Comparison of ENCODE assay signal across 8 cellular contexts in genomic region chr12:50314629-50315312, GRCh38. TPM values are rescaled to one million over a fixed set of nuclear protein-coding genes. Genes with fewer than 3 reads are reported as not detected.
A peak's percentile ranks its signal among the peaks of the same experiment; 100 is the strongest.
DNase-seq lines count a peak whose midpoint lies in the region; ATAC-seq and TF ChIP-seq lines count a peak whose summit lies in the region.

No MANE protein-coding gene starts in this region.

- DNase-seq in NCI-H510A treated with DMSO at 0.1 percent for 48 hours (lab: John Stamatoyannopoulos, UW), result peak; percentile 37
- no peak for DNase-seq in NCI-H510A (lab: John Stamatoyannopoulos, UW)
- DNase-seq in NCI-H146 treated with DMSO at 0.1 percent for 48 hours (lab: John Stamatoyannopoulos, UW; ENCODE audit: unreplicated experiment), result peak; percentile 23
- DNase-seq in body of pancreas, result no peak
- DNase-seq in left lung, result no peak
- DNase-seq in natural killer cell treated with Interleukin-12 subunit alpha and Interleukin-12 subunit beta and Interleukin-15 and Interleukin-18, amount 100 ng/mL, for 72 hours (ENCODE audit: low spot score), result no peak
- DNase-seq in midbrain (lab: John Stamatoyannopoulos, UW), result no peak
- DNase-seq in posterior vena cava (ENCODE audit: low spot score), result no peak

- TF ChIP-seq POLR2A in body of pancreas (IDR thresholded peaks at IDR 0.05), result no peak

- H3K4me3 ChIP-seq in body of pancreas (no peak overlapping the region), left lung (no peak overlapping the region)

- ATAC-seq in body of pancreas (no peak), left lung (peak; percentile 76)
- ATAC-seq in natural killer cell treated with Interleukin-12 subunit alpha and Interleukin-12 subunit beta and Interleukin-15 and Interleukin-18, amount 100 ng/mL, for 72 hours, result no peak

- H3K27ac Mint-ChIP-seq in natural killer cell treated with Interleukin-12 subunit alpha and Interleukin-12 subunit beta and Interleukin-15 and Interleukin-18, amount 100 ng/mL, for 72 hours, result no peak overlapping the region

- intact Hi-C loops in body of pancreas (cut with DNase I), result no loop called here
- intact Hi-C loops in left lung (cut with DNase I), result no loop called here
- intact Hi-C loops in posterior vena cava (cut with DNase I), result loop anchor here in 1 of 2 donors (10.0 kb wide), 2 partner anchors 90 to 240 kb away; no protein-coding TSS in a partner anchor

- no peaks in the 10 kb centered on the region for H3K9me3 ChIP-seq in body of pancreas
- H3K9me3 ChIP-seq in left lung, result no peaks in the 10 kb centered on the region

- TF ChIP-seq CTCF in body of pancreas (IDR thresholded peaks at IDR 0.05) (peak in 6 of 7 experiments; percentile 21 to 59 (median 44)), left lung (IDR thresholded peaks at IDR 0.05) (peak; percentile 22 to 41)

- H3K27me3 ChIP-seq in body of pancreas (no peaks in the 10 kb centered on the region), left lung (no peaks in the 10 kb centered on the region)

- H3K4me3 Mint-ChIP-seq in natural killer cell treated with Interleukin-12 subunit alpha and Interleukin-12 subunit beta and Interleukin-15 and Interleukin-18, amount 100 ng/mL, for 72 hours, result no peak overlapping the region

- H3K9me3 Mint-ChIP-seq in natural killer cell treated with Interleukin-12 subunit alpha and Interleukin-12 subunit beta and Interleukin-15 and Interleukin-18, amount 100 ng/mL, for 72 hours, result no peaks in the 10 kb centered on the region

- 63 to 66% methylated on average over 7 of the region's 7 CpGs for WGBS in body of pancreas, 2 donors

- no peaks in the 10 kb centered on the region for H3K4me1 Mint-ChIP-seq in natural killer cell treated with Interleukin-12 subunit alpha and Interleukin-12 subunit beta and Interleukin-15 and Interleukin-18, amount 100 ng/mL, for 72 hours (ENCODE audit: low read depth in 2 of 2)

- no peaks in the 10 kb centered on the region for H3K36me3 Mint-ChIP-seq in natural killer cell treated with Interleukin-12 subunit alpha and Interleukin-12 subunit beta and Interleukin-15 and Interleukin-18, amount 100 ng/mL, for 72 hours

- H3K36me3 ChIP-seq in body of pancreas (replicated peaks in 1 of 2; ENCODE audit: insufficient read depth in 1 of 2, low read depth in 2 of 2), result no peaks in the 10 kb centered on the region
- no peaks in the 10 kb centered on the region for H3K36me3 ChIP-seq in left lung

- H3K4me1 ChIP-seq in body of pancreas (no peaks in the 10 kb centered on the region), left lung (no peaks in the 10 kb centered on the region)

- H3K27ac ChIP-seq in body of pancreas (no peak overlapping the region), left lung (peak overlapping the region in 1 of 2 donors; percentile 24)

- no peaks in the 10 kb centered on the region for H3K27me3 Mint-ChIP-seq in natural killer cell treated with Interleukin-12 subunit alpha and Interleukin-12 subunit beta and Interleukin-15 and Interleukin-18, amount 100 ng/mL, for 72 hours

RNA-seq across cellular contexts. Expression of gene LIMA1, which starts 31.5 kb away (rescaled TPM):
- total RNA-seq in body of pancreas, result 10 to 100 TPM; 48.8 to 53.4 TPM
- total RNA-seq in left lung, result 10 to 100 TPM; 82.3 to 84.1 TPM
- total RNA-seq in natural killer cell treated with Interleukin-12 subunit alpha and Interleukin-12 subunit beta and Interleukin-15 and Interleukin-18, amount 100 ng/mL, for 72 hours, result 10 to 100 TPM; 15.3 to 41.3 TPM
- 100 to 1,000 TPM in 1 of 2 donors, 10 to 100 TPM in 1; 80.2 to 103 TPM for total RNA-seq in posterior vena cava

Comparison
In these comparisons a context has a peak if more than half of its experiments do, and no peak if none do; other contexts are left out.
1. DNase-seq: peak in NCI-H510A treated with DMSO at 0.1 percent for 48 hours (single experiment) and NCI-H146 treated with DMSO at 0.1 percent for 48 hours (single experiment); none in NCI-H510A (single experiment), body of pancreas (0 of 4), left lung (0 of 2), natural killer cell treated with Interleukin-12 subunit alpha and Interleukin-12 subunit beta and Interleukin-15 and Interleukin-18, amount 100 ng/mL, for 72 hours (single experiment), midbrain (single experiment) and posterior vena cava (single experiment).